In the genomic region with DNA sequence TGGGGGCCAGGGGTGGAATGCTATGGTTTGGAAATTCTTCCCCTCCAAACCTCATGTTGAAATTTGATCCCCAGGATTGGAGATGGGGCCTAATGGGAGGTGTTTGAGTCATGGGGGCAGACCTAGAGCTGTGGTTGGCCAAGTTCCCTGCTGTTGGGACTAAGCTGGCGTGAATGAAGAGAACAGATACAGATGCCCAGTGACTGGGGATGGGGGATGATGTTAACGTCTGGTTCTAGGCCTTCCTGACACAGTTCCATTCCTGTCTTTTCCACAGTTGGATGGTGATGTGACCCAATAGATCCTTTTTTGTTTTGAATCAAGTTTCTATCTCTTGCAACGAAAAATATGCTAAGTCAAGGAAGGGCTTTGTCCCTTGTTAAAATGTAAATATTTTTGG, we compare ENCODE assay signal across 8 cellular contexts.
"Had no signal": no experiment of that assay in that cellular context is flagged by ENCODE, and none has a peak within 500 bp of the region (broad histone marks: within the 10 kb centered on the region; RNA-seq: fewer than 3 reads in every experiment).

No MANE protein-coding gene starts in this region.

- H3K27ac ChIP-seq: HL-60 had no signal

- H3K4me3 ChIP-seq: HAP-1 had no signal

- H3K9me3 ChIP-seq: HAP-1 had no signal

- H3K36me3 ChIP-seq: HAP-1 had no signal

- H3K27me3 Mint-ChIP-seq: IgD-negative memory B cell had no signal

- DNase-seq: GOT3, H7, KBM-7 had no signal

- H3K4me1 ChIP-seq: HAP-1 had no signal

- ATAC-seq: HCT116, HepG2 had no signal

- H3K4me1 Mint-ChIP-seq: IgD-negative memory B cell had no signal
